In genomic region chr12:82574191-82574590, GRCh38 we compare ENCODE assay signal across 35 cellular contexts.
"Had no signal": no experiment of that assay in that cellular context is flagged by ENCODE, and none has a peak within 500 bp of the region (broad histone marks: within the 10 kb centered on the region; RNA-seq: fewer than 3 reads in every experiment).

No MANE protein-coding gene starts in this region.

- H3K27ac ChIP-seq: adrenal gland, body of pancreas, brain microvascular endothelial cell, WERI-Rb-1 had no signal

- H3K4me3 ChIP-seq: adrenal gland, body of pancreas had no signal

- H3K27me3 Mint-ChIP-seq: activated CD4-positive, alpha-beta memory T cell treated with anti-CD3 and anti-CD28 coated beads, Interleukin-2, amount 10 ng/mL, durations not matched to agents 7 days and 5 days; activated CD4-positive, alpha-beta T cell treated with anti-CD3 and anti-CD28 coated beads for 36 hours; activated CD4-positive, alpha-beta T cell treated with anti-CD3 and anti-CD28 coated beads, Interleukin-2, amount 10 ng/mL, durations not matched to agents 7 days and 5 days; activated CD8-positive, alpha-beta memory T cell treated with anti-CD3 and anti-CD28 coated beads, Interleukin-2, amount 10 ng/mL, durations not matched to agents 7 days and 5 days; activated naive CD4-positive, alpha-beta T cell treated with anti-CD3 and anti-CD28 coated beads, Interleukin-2, amount 10 ng/mL, durations not matched to agents 7 days and 5 days; activated naive CD8-positive, alpha-beta T cell treated with anti-CD3 and anti-CD28 coated beads for 36 hours; activated T-cell treated with anti-CD3 and anti-CD28 coated beads, Interleukin-2, amount 50 U/mL, for 24 hours had no signal

- ATAC-seq: activated CD4-positive, alpha-beta T cell treated with anti-CD3 and anti-CD28 coated beads for 36 hours; activated CD4-positive, CD25-positive, alpha-beta regulatory T cell treated with anti-CD3 and anti-CD28 coated beads, Interleukin-2, amount 50 U/mL, for 24 hours; activated CD8-positive, alpha-beta memory T cell treated with anti-CD3 and anti-CD28 coated beads, Interleukin-2, amount 10 ng/mL, durations not matched to agents 7 days and 5 days; activated CD8-positive, alpha-beta T cell treated with anti-CD3 and anti-CD28 coated beads, Interleukin-2, amount 10 ng/mL, durations not matched to agents 7 days and 5 days; activated naive CD4-positive, alpha-beta T cell treated with anti-CD3 and anti-CD28 coated beads, Interleukin-2, amount 50 U/mL, for 72 hours; body of pancreas; WTC11 had no signal

- H3K27me3 ChIP-seq: body of pancreas, brain microvascular endothelial cell had no signal

- H3K9me3 ChIP-seq: adrenal gland, body of pancreas had no signal

- H3K36me3 Mint-ChIP-seq: activated CD8-positive, alpha-beta memory T cell treated with anti-CD3 and anti-CD28 coated beads, Interleukin-2, amount 10 ng/mL, durations not matched to agents 7 days and 5 days; activated naive CD4-positive, alpha-beta T cell treated with anti-CD3 and anti-CD28 coated beads, Interleukin-2, amount 10 ng/mL, durations not matched to agents 7 days and 5 days; activated naive CD4-positive, alpha-beta T cell treated with anti-CD3 and anti-CD28 coated beads, Interleukin-2, amount 50 U/mL, for 72 hours; activated naive CD8-positive, alpha-beta T cell treated with anti-CD3 and anti-CD28 coated beads for 36 hours; WTC11 had no signal

- H3K9me3 Mint-ChIP-seq: activated CD4-positive, alpha-beta memory T cell treated with anti-CD3 and anti-CD28 coated beads, Interleukin-2, amount 10 ng/mL, durations not matched to agents 7 days and 5 days; activated naive CD4-positive, alpha-beta T cell treated with anti-CD3 and anti-CD28 coated beads, Interleukin-2, amount 10 ng/mL, durations not matched to agents 7 days and 5 days; activated naive CD8-positive, alpha-beta T cell treated with anti-CD3 and anti-CD28 coated beads for 36 hours; activated T-cell treated with anti-CD3 and anti-CD28 coated beads, Interleukin-2, amount 50 U/mL, for 24 hours; activated T-helper 2 cell treated with anti-CD3 and anti-CD28 coated beads, Interferon-gamma antibody, Interleukin-2, Interleukin-4, amounts not matched to agents 10 μg/mL and 5 μg/mL and 100 μg/mL, durations not matched to agents 14 hours and 24 hours and 36 hours; T-helper 1 cell treated with Interleukin-12 subunit alpha and Interleukin-12 subunit beta and Interleukin-4 antibody, amounts not matched to agents 30 μg/mL and 1 μg/mL, for 36 hours; T-helper 2 cell treated with Interferon-gamma antibody and Interleukin-4, amounts not matched to agents 5 μg/mL and 100 μg/mL, for 36 hours; WTC11 had no signal

- H3K4me3 Mint-ChIP-seq: activated CD4-positive, alpha-beta memory T cell treated with anti-CD3 and anti-CD28 coated beads, Interleukin-2, amount 10 ng/mL, durations not matched to agents 7 days and 5 days; activated CD4-positive, alpha-beta T cell treated with anti-CD3 and anti-CD28 coated beads for 36 hours; activated CD4-positive, alpha-beta T cell treated with anti-CD3 and anti-CD28 coated beads, Interleukin-2, amount 10 ng/mL, durations not matched to agents 7 days and 5 days; activated CD8-positive, alpha-beta memory T cell treated with anti-CD3 and anti-CD28 coated beads, Interleukin-2, amount 10 ng/mL, durations not matched to agents 7 days and 5 days; activated CD8-positive, alpha-beta T cell treated with anti-CD3 and anti-CD28 coated beads, Interleukin-2, amount 10 ng/mL, durations not matched to agents 7 days and 5 days; activated naive CD4-positive, alpha-beta T cell treated with anti-CD3 and anti-CD28 coated beads, Interleukin-2, amount 10 ng/mL, durations not matched to agents 7 days and 5 days; activated naive CD8-positive, alpha-beta T cell treated with anti-CD3 and anti-CD28 coated beads for 36 hours; activated T-cell treated with anti-CD3 and anti-CD28 coated beads, Interleukin-2, amount 50 U/mL, for 24 hours; T-helper 1 cell treated with Interleukin-12 subunit alpha and Interleukin-12 subunit beta and Interleukin-4 antibody, amounts not matched to agents 30 μg/mL and 1 μg/mL, for 36 hours; T-helper 2 cell treated with Interferon-gamma antibody and Interleukin-4, amounts not matched to agents 5 μg/mL and 100 μg/mL, for 36 hours; WTC11 had no signal

- H3K27ac Mint-ChIP-seq: activated CD4-positive, alpha-beta memory T cell treated with anti-CD3 and anti-CD28 coated beads, Interleukin-2, amount 10 ng/mL, durations not matched to agents 7 days and 5 days; activated CD4-positive, alpha-beta T cell treated with anti-CD3 and anti-CD28 coated beads for 36 hours; activated CD4-positive, alpha-beta T cell treated with anti-CD3 and anti-CD28 coated beads, Interleukin-2, amount 10 ng/mL, durations not matched to agents 7 days and 5 days; activated CD8-positive, alpha-beta memory T cell treated with anti-CD3 and anti-CD28 coated beads, Interleukin-2, amount 10 ng/mL, durations not matched to agents 7 days and 5 days; activated CD8-positive, alpha-beta T cell treated with anti-CD3 and anti-CD28 coated beads, Interleukin-2, amount 10 ng/mL, durations not matched to agents 7 days and 5 days; activated naive CD4-positive, alpha-beta T cell treated with anti-CD3 and anti-CD28 coated beads, Interleukin-2, amount 10 ng/mL, durations not matched to agents 7 days and 5 days; activated naive CD4-positive, alpha-beta T cell treated with anti-CD3 and anti-CD28 coated beads, Interleukin-2, amount 50 U/mL, for 72 hours; activated naive CD8-positive, alpha-beta T cell treated with anti-CD3 and anti-CD28 coated beads for 36 hours; activated T-cell treated with anti-CD3 and anti-CD28 coated beads, Interleukin-2, amount 50 U/mL, for 24 hours; activated T-helper 2 cell treated with anti-CD3 and anti-CD28 coated beads, Interferon-gamma antibody, Interleukin-2, Interleukin-4, amounts not matched to agents 10 μg/mL and 5 μg/mL and 100 μg/mL, durations not matched to agents 14 hours and 24 hours and 36 hours; T-helper 1 cell treated with Interleukin-12 subunit alpha and Interleukin-12 subunit beta and Interleukin-4 antibody, amounts not matched to agents 30 μg/mL and 1 μg/mL, for 36 hours; T-helper 2 cell treated with Interferon-gamma antibody and Interleukin-4, amounts not matched to agents 5 μg/mL and 100 μg/mL, for 36 hours; WTC11 had no signal

- H3K4me1 Mint-ChIP-seq: activated CD4-positive, alpha-beta memory T cell treated with anti-CD3 and anti-CD28 coated beads, Interleukin-2, amount 10 ng/mL, durations not matched to agents 7 days and 5 days; activated CD4-positive, alpha-beta T cell treated with anti-CD3 and anti-CD28 coated beads for 36 hours; activated CD4-positive, alpha-beta T cell treated with anti-CD3 and anti-CD28 coated beads, Interleukin-2, amount 10 ng/mL, durations not matched to agents 7 days and 5 days; activated CD8-positive, alpha-beta memory T cell treated with anti-CD3 and anti-CD28 coated beads, Interleukin-2, amount 10 ng/mL, durations not matched to agents 7 days and 5 days; activated naive CD4-positive, alpha-beta T cell treated with anti-CD3 and anti-CD28 coated beads, Interleukin-2, amount 10 ng/mL, durations not matched to agents 7 days and 5 days; activated naive CD8-positive, alpha-beta T cell treated with anti-CD3 and anti-CD28 coated beads for 36 hours; WTC11 had no signal

- DNase-seq: activated CD4-positive, alpha-beta memory T cell treated with anti-CD3 and anti-CD28 coated beads, Interleukin-2, amount 10 ng/mL, durations not matched to agents 7 days and 5 days; activated CD4-positive, alpha-beta T cell treated with anti-CD3 and anti-CD28 coated beads for 1 hour; activated CD4-positive, alpha-beta T cell treated with anti-CD3 and anti-CD28 coated beads for 36 hours; activated CD4-positive, alpha-beta T cell treated with anti-CD3 and anti-CD28 coated beads for 48 hours; activated CD4-positive, alpha-beta T cell treated with anti-CD3 and anti-CD28 coated beads, Interleukin-2, amount 10 ng/mL, durations not matched to agents 7 days and 5 days; activated CD4-positive, alpha-beta T cell treated with anti-CD3 and anti-CD28 coated beads, Interleukin-2, amount 50 U/mL, for 48 hours; activated CD4-positive, CD25-positive, alpha-beta regulatory T cell; activated CD8-positive, alpha-beta memory T cell treated with anti-CD3 and anti-CD28 coated beads for 24 hours; activated CD8-positive, alpha-beta memory T cell treated with anti-CD3 and anti-CD28 coated beads, Interleukin-2, amount 10 ng/mL, durations not matched to agents 7 days and 5 days; activated CD8-positive, alpha-beta memory T cell treated with anti-CD3 and anti-CD28 coated beads, Interleukin-2, amount 50 U/mL, for 48 hours; activated CD8-positive, alpha-beta T cell treated with anti-CD3 and anti-CD28 coated beads, Interleukin-2, amount 10 ng/mL, durations not matched to agents 7 days and 5 days; activated effector memory CD4-positive, alpha-beta T cell treated with Interleukin-2 at 50 U/mL for 16 hours; activated gamma-delta T cell; activated naive CD4-positive, alpha-beta T cell treated with anti-CD3 and anti-CD28 coated beads, Interleukin-2, amount 10 ng/mL, durations not matched to agents 7 days and 5 days; activated naive CD4-positive, alpha-beta T cell treated with Interleukin-2 at 50 U/mL for 16 hours; activated naive CD8-positive, alpha-beta T cell treated with anti-CD3 and anti-CD28 coated beads for 36 hours; activated T-cell treated with anti-CD3 and anti-CD28 coated beads, Interleukin-2, amount 50 U/mL, for 24 hours; activated T-cell treated with anti-CD3 and anti-CD28 coated beads, Interleukin-2, amount 50 U/mL, for 48 hours; adrenal gland; amniotic stem cell; aorta; body of pancreas; brain microvascular endothelial cell; central memory CD4-positive, alpha-beta T cell; SW 1271; T-helper 1 cell; T-helper 2 cell; T-helper 9 cell; WERI-Rb-1 had no signal

- H3K36me3 ChIP-seq: adrenal gland, brain microvascular endothelial cell, WERI-Rb-1 had no signal

- H3K4me1 ChIP-seq: adrenal gland, body of pancreas had no signal
